ENCODE assay signal across 8 cellular contexts in the genomic region with DNA sequence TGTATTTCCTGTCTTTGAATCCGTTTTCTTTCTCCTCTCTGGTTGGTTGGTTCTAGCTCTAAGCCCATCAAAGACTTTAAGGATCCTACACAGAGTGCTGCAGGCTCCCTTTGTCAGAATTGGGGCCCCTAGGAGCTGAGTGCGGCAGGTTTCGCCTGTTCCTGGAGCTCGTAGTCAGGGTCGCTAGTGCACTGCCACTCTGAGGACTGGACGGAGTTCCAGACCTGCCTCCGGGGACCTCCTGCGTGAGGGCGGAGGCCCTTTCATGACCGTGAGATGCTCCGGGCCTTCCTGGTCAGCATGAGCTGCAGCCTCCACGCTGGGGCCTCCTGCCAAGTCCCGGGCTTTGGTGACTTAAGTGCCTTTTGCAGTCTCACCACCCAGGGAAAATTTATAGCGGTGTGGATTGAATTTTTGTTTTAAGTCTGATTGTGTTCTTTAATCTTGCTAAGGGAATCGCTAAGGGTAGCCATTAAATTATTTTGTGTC. TPM values are rescaled to one million over a fixed set of nuclear protein-coding genes. Genes with fewer than 3 reads are reported as not detected.
DNase-seq lines count a peak whose midpoint lies in the region; ATAC-seq, FAIRE-seq and TF ChIP-seq lines count a peak whose summit lies in the region.

No MANE protein-coding gene starts in this region.

- peak overlapping the region in 5 of 7 donors; percentile 6 to 77 (median 72) for H3K27ac Mint-ChIP-seq in CD4-positive, alpha-beta memory T cell
- no peak overlapping the region for H3K27ac Mint-ChIP-seq in activated CD4-positive, alpha-beta memory T cell treated with anti-CD3 and anti-CD28 coated beads, Interleukin-2, amount 10 ng/mL, durations not matched to agents 7 days and 5 days
- no peak overlapping the region for H3K27ac Mint-ChIP-seq in progenitor cell of endocrine pancreas

- H3K27me3 Mint-ChIP-seq in CD4-positive, alpha-beta memory T cell = peaks cover 0 to 3% of the 10 kb centered on the region in 2 donors
- peaks cover 43% of the 10 kb centered on the region for H3K27me3 Mint-ChIP-seq in activated CD4-positive, alpha-beta memory T cell treated with anti-CD3 and anti-CD28 coated beads, Interleukin-2, amount 10 ng/mL, durations not matched to agents 7 days and 5 days
- H3K27me3 Mint-ChIP-seq in progenitor cell of endocrine pancreas = peaks cover 34% of the 10 kb centered on the region

- POLR2A ChIA-PET in CD4-positive, alpha-beta memory T cell (lab: Charles Lee; ENCODE audit: partially characterized antibody) = interaction anchor here (1.6 to 2.0 kb wide), 2 partner anchors 12 to 18 kb away, joined by 7 to 16 read pairs; no protein-coding TSS in a partner anchor
- POLR2A ChIA-PET in activated CD4-positive, alpha-beta memory T cell treated with anti-CD3 and anti-CD28 coated beads, Interleukin-2, amount 10 ng/mL, durations not matched to agents 7 days and 5 days (lab: Charles Lee) = interaction anchor here (0.7 kb wide), 1 partner anchor 10 kb away, joined by 3 read pairs; no protein-coding TSS in a partner anchor
- POLR2A ChIA-PET in HepG2 (lab: Yijun Ruan, JAX) = no interaction called here
- POLR2A ChIA-PET in GM10248 (lab: Yijun Ruan, JAX) = no interaction called here

- TF ChIP-seq CTCF in cardiac muscle cell (IDR thresholded peaks at IDR 0.05; ENCODE audit: low read depth, low read length) (no peak), HepG2 (CRISPR knock-in tag; IDR thresholded peaks at IDR 0.05) (no peak), GM10248 (IDR thresholded peaks at IDR 0.05; ENCODE audit: control extremely low read depth, extremely low read depth, low read depth, missing control alignments) (no peak), progenitor cell of endocrine pancreas (IDR thresholded peaks at IDR 0.05; ENCODE audit: unreplicated experiment) (no peak)

- no peaks in the 10 kb centered on the region for H3K36me3 Mint-ChIP-seq in CD4-positive, alpha-beta memory T cell
- no peaks in the 10 kb centered on the region for H3K36me3 Mint-ChIP-seq in activated CD4-positive, alpha-beta memory T cell treated with anti-CD3 and anti-CD28 coated beads, Interleukin-2, amount 10 ng/mL, durations not matched to agents 7 days and 5 days (ENCODE audit: low read depth)
- H3K36me3 Mint-ChIP-seq in progenitor cell of endocrine pancreas (ENCODE audit: insufficient read depth) = no peaks in the 10 kb centered on the region

- peaks cover 3 to 27% (median 10%) of the 10 kb centered on the region in 4 donors for H3K4me1 Mint-ChIP-seq in CD4-positive, alpha-beta memory T cell
- H3K4me1 Mint-ChIP-seq in activated CD4-positive, alpha-beta memory T cell treated with anti-CD3 and anti-CD28 coated beads, Interleukin-2, amount 10 ng/mL, durations not matched to agents 7 days and 5 days = peaks cover 21% of the 10 kb centered on the region
- no peaks in the 10 kb centered on the region for H3K4me1 Mint-ChIP-seq in progenitor cell of endocrine pancreas (ENCODE audit: low read depth)

- 58% methylated on average over 12 of the region's 15 CpGs for WGBS in HepG2 (ENCODE audit: low lambda C conversion rate)

- peak overlapping the region; percentile 17 to 76 for H3K4me3 ChIP-seq in CD4-positive, alpha-beta memory T cell (ENCODE audit: low read length in 2 of 2)
- H3K4me3 ChIP-seq in cardiac muscle cell (peak overlapping the region; percentile 38), HepG2 (replicated peaks in 1 of 3; ENCODE audit: insufficient read depth in 1 of 3, low read depth in 2 of 3, low read length in 3 of 3) (no peak overlapping the region)

- no peak for FAIRE-seq in HepG2 (lab: Jason Lieb, UNC)

- no peak overlapping the region for H3K9ac ChIP-seq in HepG2 (ENCODE audit: insufficient read depth, low read depth, low read length)

- peak; percentile 43 for ATAC-seq in sciatic nerve
- no peak; the same call in 2 of the 3 replicates for ATAC-seq in HepG2

- H3K9me3 ChIP-seq in CD4-positive, alpha-beta memory T cell (ENCODE audit: control insufficient read depth in 1 of 2, low read length in 2 of 2) = no peaks in the 10 kb centered on the region
- H3K9me3 ChIP-seq in cardiac muscle cell (ENCODE audit: low read depth) (no peaks in the 10 kb centered on the region), HepG2 (ENCODE audit: low read length) (no peaks in the 10 kb centered on the region)

- H4K20me1 ChIP-seq in HepG2 (ENCODE audit: insufficient read depth, low read length) = no peaks in the 10 kb centered on the region

- H2AFZ ChIP-seq in HepG2 (ENCODE audit: low read length) = no peak overlapping the region

- DNase-seq in CD4-positive, alpha-beta memory T cell = no peak
- DNase-seq in activated CD4-positive, alpha-beta memory T cell treated with anti-CD3 and anti-CD28 coated beads, Interleukin-2, amount 10 ng/mL, durations not matched to agents 7 days and 5 days = no peak
- DNase-seq in cardiac muscle cell (ENCODE audit: low read depth in 1 of 2, low spot score in 1 of 2) (no peak), sciatic nerve (ENCODE audit: low spot score) (no peak), HepG2 (ENCODE audit: low spot score) (no peak), NCI-H2196 treated with DMSO at 0.1 percent for 48 hours (lab: John Stamatoyannopoulos, UW; ENCODE audit: unreplicated experiment) (no peak), GM10248 (ENCODE audit: extremely low spot score) (no peak), progenitor cell of endocrine pancreas (ENCODE audit: low spot score, unreplicated experiment) (no peak)

- H3K9me3 Mint-ChIP-seq in CD4-positive, alpha-beta memory T cell = no peaks in the 10 kb centered on the region
- no peaks in the 10 kb centered on the region for H3K9me3 Mint-ChIP-seq in activated CD4-positive, alpha-beta memory T cell treated with anti-CD3 and anti-CD28 coated beads, Interleukin-2, amount 10 ng/mL, durations not matched to agents 7 days and 5 days
- no peaks in the 10 kb centered on the region for H3K9me3 Mint-ChIP-seq in progenitor cell of endocrine pancreas (ENCODE audit: low read depth)

- peaks cover 17% of the 10 kb centered on the region for H3K4me1 ChIP-seq in CD4-positive, alpha-beta memory T cell (ENCODE audit: insufficient read depth, low read length)
- H3K4me1 ChIP-seq in cardiac muscle cell (ENCODE audit: low read depth) (no peaks in the 10 kb centered on the region), HepG2 (ENCODE audit: insufficient read depth, low read length) (no peaks in the 10 kb centered on the region)

- TF ChIP-seq POLR2A in HepG2 (IDR thresholded peaks at IDR 0.05; ENCODE audit: insufficient read depth in 1 of 2, low read depth in 2 of 2, low read length in 2 of 2) = no peak

- in situ Hi-C loops in HepG2 (cut with HindIII; ENCODE audit: extremely low pct_ligation_motif_present, low pct_unique_long_range_greater_than_20kb) = no loop called here

- H3K27me3 ChIP-seq in CD4-positive, alpha-beta memory T cell (ENCODE audit: insufficient read depth, low read length) = no peaks in the 10 kb centered on the region
- H3K27me3 ChIP-seq in cardiac muscle cell (peaks cover 49% of the 10 kb centered on the region), HepG2 (ENCODE audit: control insufficient read depth in 1 of 2, insufficient read depth in 2 of 2, low read length in 2 of 2) (peaks cover 2 to 52% of the 10 kb centered on the region in 2 experiments; a peak in 3 of 5 replicates)

- H3K36me3 ChIP-seq in CD4-positive, alpha-beta memory T cell (ENCODE audit: insufficient read depth, low read length) = no peaks in the 10 kb centered on the region
- H3K36me3 ChIP-seq in cardiac muscle cell (no peaks in the 10 kb centered on the region), HepG2 (replicated peaks in 1 of 2; ENCODE audit: control insufficient read depth in 1 of 2, insufficient read depth in 2 of 2, low read length in 2 of 2) (no peaks in the 10 kb centered on the region)

- peak overlapping the region; percentile 86 to 93 (median 90) for H3K4me3 Mint-ChIP-seq in CD4-positive, alpha-beta memory T cell
- H3K4me3 Mint-ChIP-seq in activated CD4-positive, alpha-beta memory T cell treated with anti-CD3 and anti-CD28 coated beads, Interleukin-2, amount 10 ng/mL, durations not matched to agents 7 days and 5 days = peak overlapping the region; percentile 73
- no peak overlapping the region for H3K4me3 Mint-ChIP-seq in progenitor cell of endocrine pancreas (ENCODE audit: low read depth)

- no peaks in the 10 kb centered on the region for H3K79me2 ChIP-seq in HepG2 (ENCODE audit: insufficient read depth, low read length)

- TF ChIP-seq EP300 in HepG2 (IDR thresholded peaks at IDR 0.05; ENCODE audit: low read depth in 2 of 2, low read length in 2 of 2) = no peak
- no peak for TF ChIP-seq EP300 in HepG2 (CRISPR knock-in tag; IDR thresholded peaks at IDR 0.05; ENCODE audit: borderline replicate concordance)

- CTCF ChIA-PET in CD4-positive, alpha-beta memory T cell (lab: Charles Lee; ENCODE audit: partially characterized antibody) = interaction anchor here (0.6 to 4.9 kb wide), 8 partner anchors 9 to 732 kb away, joined by 3 to 24 read pairs (median 6); no protein-coding TSS in a partner anchor
- CTCF ChIA-PET in activated CD4-positive, alpha-beta memory T cell treated with anti-CD3 and anti-CD28 coated beads, Interleukin-2, amount 10 ng/mL, durations not matched to agents 7 days and 5 days (lab: Charles Lee) = interaction anchor here (1.0 to 2.8 kb wide), 4 partner anchors 18 to 266 kb away, joined by 3 to 16 read pairs (median 8); no protein-coding TSS in a partner anchor
- CTCF ChIA-PET in HepG2 (lab: Yijun Ruan, JAX; ENCODE audit: low intra/inter-chr PET ratio, low total read pairs) = no interaction called here
- CTCF ChIA-PET in GM10248 (lab: Yijun Ruan, JAX) = interaction anchor here (1.1 to 1.5 kb wide), 4 partner anchors 13 to 30 kb away, joined by 3 to 6 read pairs (median 4); no protein-coding TSS in a partner anchor

- no peak overlapping the region for H3K4me2 ChIP-seq in HepG2 (ENCODE audit: low read depth, low read length)

- intact Hi-C loops in CD4-positive, alpha-beta memory T cell (cut with micrococcal nuclease) = loop anchor here (2.0 kb wide), 1 partner anchor 14 kb away; no protein-coding TSS in a partner anchor
- intact Hi-C loops in sciatic nerve (cut with DNase I) = no loop called here
- intact Hi-C loops in HepG2 (cut with micrococcal nuclease; ENCODE audit: unreplicated experiment) = no loop called here

- TF ChIP-seq RAD21 in HepG2 (CRISPR knock-in tag; IDR thresholded peaks at IDR 0.05) = no peak

- no peak overlapping the region for H3K27ac ChIP-seq in CD4-positive, alpha-beta memory T cell (ENCODE audit: low read depth, low read length)
- H3K27ac ChIP-seq in cardiac muscle cell = no peak overlapping the region
- H3K27ac ChIP-seq in HepG2 (ENCODE audit: extremely low read length, insufficient read depth, low read length) = no peak overlapping the region

- BruUV-seq in HepG2 (replicated peaks; lab: Mats Ljungman, UMichigan) = no TSS peak

RNA-seq across cellular contexts. Expression of gene CHRNA1, which starts 33.7 kb away (rescaled TPM):
- total RNA-seq in CD4-positive, alpha-beta memory T cell = not detected
- 1 to 10 TPM in 1 of 2 donors, under 1 TPM in 1; 0.26 to 1.8 TPM for polyA plus RNA-seq in CD4-positive, alpha-beta memory T cell
- not detected for total RNA-seq in activated CD4-positive, alpha-beta memory T cell treated with anti-CD3 and anti-CD28 coated beads, Interleukin-2, amount 10 ng/mL, durations not matched to agents 7 days and 5 days
- total RNA-seq in cardiac muscle cell (0.07 and 1.1 TPM in 2 replicates), sciatic nerve (0.31 TPM), HepG2 (2016; rRNA removed; fragmentation: Illumina TruSeq; extraction: Trizol) (not detected in 2 replicates), progenitor cell of endocrine pancreas (not detected in 2 replicates)
- polyA plus RNA-seq in cardiac muscle cell (0.31 TPM in 1 of 2 replicates, not detected in the other), HepG2 (2011; rRNA removed) (not detected in 2 replicates)
- total RNA-seq in HepG2 (2016; cell fraction: cytosol; rRNA removed; fragmentation: Illumina TruSeq; extraction: Trizol; ENCODE audit: low read depth) = not detected in 2 replicates
- total RNA-seq in HepG2 (2016; cell fraction: insoluble cytoplasmic fraction; rRNA removed; fragmentation: Illumina TruSeq; extraction: Trizol) = not detected in 2 replicates
- not detected in 2 replicates for total RNA-seq in HepG2 (2016; cell fraction: membrane; rRNA removed; fragmentation: Illumina TruSeq; extraction: Trizol)
- not detected in 2 replicates for total RNA-seq in HepG2 (2016; cell fraction: nucleus; rRNA removed; fragmentation: Illumina TruSeq; extraction: Trizol)
- not detected in 2 replicates for polyA plus RNA-seq in HepG2 (2011; cell fraction: cytosol; rRNA removed)
- polyA plus RNA-seq in HepG2 (2011; cell fraction: nucleus; rRNA removed) = not detected in 2 replicates
- polyA plus RNA-seq in HepG2 (2012) = not detected in 2 replicates
- not detected in 2 replicates for polyA plus RNA-seq in HepG2 (2016; cell fraction: cytosol; fragmentation: Illumina TruSeq; extraction: Trizol; ENCODE audit: low read depth)
- polyA plus RNA-seq in HepG2 (2016; cell fraction: insoluble cytoplasmic fraction; fragmentation: Illumina TruSeq; extraction: Trizol; ENCODE audit: low read depth) = not detected in 2 replicates
- polyA plus RNA-seq in HepG2 (2016; cell fraction: membrane; fragmentation: Illumina TruSeq; extraction: Trizol; ENCODE audit: low read depth) = not detected in 2 replicates
- not detected in 2 replicates for polyA plus RNA-seq in HepG2 (2016; cell fraction: nucleus; fragmentation: Illumina TruSeq; extraction: Trizol; ENCODE audit: insufficient read depth, low read depth)
- polyA minus RNA-seq in HepG2 (2011; rRNA and poly(A)+ RNA removed; ENCODE audit: low replicate concordance) = not detected in 2 replicates
- polyA minus RNA-seq in HepG2 (2011; cell fraction: cytosol; rRNA and poly(A)+ RNA removed) = not detected in 2 replicates
- polyA minus RNA-seq in HepG2 (2011; cell fraction: nucleus; rRNA and poly(A)+ RNA removed) = not detected in 2 replicates

Comparison
In these comparisons a context has a peak if more than half of its experiments do, and no peak if none do; other contexts are left out.
1. H3K4me3 ChIP-seq: peak in CD4-positive, alpha-beta memory T cell (2 of 2) and cardiac muscle cell (single experiment); none in HepG2 (0 of 3).
2. H3K27ac Mint-ChIP-seq: peak in CD4-positive, alpha-beta memory T cell (5 of 7); none in activated CD4-positive, alpha-beta memory T cell treated with anti-CD3 and anti-CD28 coated beads, Interleukin-2, amount 10 ng/mL, durations not matched to agents 7 days and 5 days (single experiment) and progenitor cell of endocrine pancreas (single experiment).
3. POLR2A ChIA-PET loops: an anchor here in CD4-positive, alpha-beta memory T cell (1.6 to 2.0 kb wide) and activated CD4-positive, alpha-beta memory T cell treated with anti-CD3 and anti-CD28 coated beads, Interleukin-2, amount 10 ng/mL, durations not matched to agents 7 days and 5 days (0.7 kb wide); none called in HepG2 and GM10248.